ENCODE assay signal across 8 cellular contexts in genomic region chr16:46857261-46857962, GRCh38. TPM values are rescaled to one million over a fixed set of nuclear protein-coding genes. Genes with fewer than 3 reads are reported as not detected.
DNase-seq lines count a peak whose midpoint lies in the region; ATAC-seq, FAIRE-seq and TF ChIP-seq lines count a peak whose summit lies in the region.

No MANE protein-coding gene starts in this region.

- no peaks in the 10 kb centered on the region for H3K4me1 ChIP-seq in endodermal cell (ENCODE audit: control insufficient read depth, insufficient read depth, low read length)

- H3K4me1 Mint-ChIP-seq in natural killer cell: no peaks in the 10 kb centered on the region
- H3K4me1 Mint-ChIP-seq in natural killer cell treated with Interleukin-12 subunit alpha and Interleukin-12 subunit beta and Interleukin-15 and Interleukin-18, amount 100 ng/mL, for 72 hours (ENCODE audit: low read depth in 2 of 2): no peaks in the 10 kb centered on the region
- H3K4me1 Mint-ChIP-seq in endodermal cell: peaks cover 6% of the 10 kb centered on the region
- H3K4me1 Mint-ChIP-seq in nephron progenitor cell: peaks cover 16% of the 10 kb centered on the region
- peaks cover 18% of the 10 kb centered on the region for H3K4me1 Mint-ChIP-seq in activated CD4-positive, alpha-beta memory T cell treated with anti-CD3 and anti-CD28 coated beads for 36 hours (ENCODE audit: low read depth)

- H3K27me3 ChIP-seq in endodermal cell (ENCODE audit: control insufficient read depth, insufficient read depth, low read length, poor library complexity, severe bottlenecking): no peaks in the 10 kb centered on the region

- H3K4me3 Mint-ChIP-seq in natural killer cell (no peak overlapping the region), endodermal cell (no peak overlapping the region), nephron progenitor cell (no peak overlapping the region)
- H3K4me3 Mint-ChIP-seq in natural killer cell treated with Interleukin-12 subunit alpha and Interleukin-12 subunit beta and Interleukin-15 and Interleukin-18, amount 100 ng/mL, for 72 hours: no peak overlapping the region
- no peak overlapping the region for H3K4me3 Mint-ChIP-seq in activated CD4-positive, alpha-beta memory T cell treated with anti-CD3 and anti-CD28 coated beads for 36 hours

- H3K36me3 Mint-ChIP-seq in natural killer cell (no peaks in the 10 kb centered on the region), endodermal cell (ENCODE audit: low read depth) (no peaks in the 10 kb centered on the region), nephron progenitor cell (ENCODE audit: low read depth) (no peaks in the 10 kb centered on the region)
- no peaks in the 10 kb centered on the region for H3K36me3 Mint-ChIP-seq in natural killer cell treated with Interleukin-12 subunit alpha and Interleukin-12 subunit beta and Interleukin-15 and Interleukin-18, amount 100 ng/mL, for 72 hours
- no peaks in the 10 kb centered on the region for H3K36me3 Mint-ChIP-seq in activated CD4-positive, alpha-beta memory T cell treated with anti-CD3 and anti-CD28 coated beads for 36 hours

- H3K27ac ChIP-seq in endodermal cell (ENCODE audit: low read depth, low read length): no peak overlapping the region

- intact Hi-C loops in natural killer cell (cut with micrococcal nuclease): loop anchor here (10.0 kb wide), 1 partner anchor 1307 kb away; no protein-coding TSS in a partner anchor
- intact Hi-C loops in activated CD4-positive, alpha-beta memory T cell treated with anti-CD3 and anti-CD28 coated beads for 36 hours (cut with micrococcal nuclease): no loop called here

- TF ChIP-seq CTCF in natural killer cell (IDR thresholded peaks at IDR 0.05): no peak
- TF ChIP-seq CTCF in endodermal cell (conservative IDR thresholded peaks at IDR 0.05): peak; percentile 60
- TF ChIP-seq CTCF in nephron progenitor cell (IDR thresholded peaks at IDR 0.05): peak; percentile 59

- no peaks in the 10 kb centered on the region for H3K9me3 ChIP-seq in endodermal cell (ENCODE audit: control insufficient read depth, low read length)

- H3K9me3 Mint-ChIP-seq in natural killer cell (no peaks in the 10 kb centered on the region), endodermal cell (peaks cover 3% of the 10 kb centered on the region), nephron progenitor cell (peaks cover 6% of the 10 kb centered on the region)
- H3K9me3 Mint-ChIP-seq in natural killer cell treated with Interleukin-12 subunit alpha and Interleukin-12 subunit beta and Interleukin-15 and Interleukin-18, amount 100 ng/mL, for 72 hours: no peaks in the 10 kb centered on the region
- H3K9me3 Mint-ChIP-seq in activated CD4-positive, alpha-beta memory T cell treated with anti-CD3 and anti-CD28 coated beads for 36 hours: no peaks in the 10 kb centered on the region

- POLR2A ChIA-PET in activated CD4-positive, alpha-beta memory T cell treated with anti-CD3 and anti-CD28 coated beads for 36 hours (lab: Charles Lee): no interaction called here

- H3K27me3 Mint-ChIP-seq in natural killer cell (ENCODE audit: low read depth in 2 of 2): no peaks in the 10 kb centered on the region
- no peaks in the 10 kb centered on the region for H3K27me3 Mint-ChIP-seq in natural killer cell treated with Interleukin-12 subunit alpha and Interleukin-12 subunit beta and Interleukin-15 and Interleukin-18, amount 100 ng/mL, for 72 hours
- no peaks in the 10 kb centered on the region for H3K27me3 Mint-ChIP-seq in endodermal cell (ENCODE audit: insufficient read depth)
- peaks cover 2% of the 10 kb centered on the region for H3K27me3 Mint-ChIP-seq in nephron progenitor cell (ENCODE audit: low read depth, poor library complexity)
- H3K27me3 Mint-ChIP-seq in activated CD4-positive, alpha-beta memory T cell treated with anti-CD3 and anti-CD28 coated beads for 36 hours: no peaks in the 10 kb centered on the region

- CTCF ChIA-PET in activated CD4-positive, alpha-beta memory T cell treated with anti-CD3 and anti-CD28 coated beads for 36 hours (lab: Charles Lee): interaction anchor here (0.7 to 3.2 kb wide), 4 partner anchors 27 to 52 kb away, joined by 3 to 16 read pairs (median 6); partner anchors contain the start of gene GPT2

- no peak for DNase-seq in natural killer cell
- DNase-seq in natural killer cell treated with Interleukin-12 subunit alpha and Interleukin-12 subunit beta and Interleukin-15 and Interleukin-18, amount 100 ng/mL, for 72 hours (ENCODE audit: low spot score): no peak
- DNase-seq in NCI-H69 (lab: John Stamatoyannopoulos, UW): peak; percentile 70
- DNase-seq in endodermal cell: no peak
- peak; percentile 30 for DNase-seq in nephron progenitor cell
- DNase-seq in stimulated activated CD4-positive, alpha-beta T cell treated with anti-CD3 and anti-CD28 coated beads, Interleukin-4, amount 100 ng/mL, for 1 hour: no peak
- no peak for DNase-seq in activated CD4-positive, alpha-beta memory T cell treated with anti-CD3 and anti-CD28 coated beads for 36 hours
- no peak for DNase-seq in GM19239 (ENCODE audit: insufficient read length, low spot score)

- no peak for FAIRE-seq in GM19239 (lab: Jason Lieb, UNC)

- H3K27ac Mint-ChIP-seq in natural killer cell (no peak overlapping the region), endodermal cell (no peak overlapping the region), nephron progenitor cell (no peak overlapping the region)
- H3K27ac Mint-ChIP-seq in natural killer cell treated with Interleukin-12 subunit alpha and Interleukin-12 subunit beta and Interleukin-15 and Interleukin-18, amount 100 ng/mL, for 72 hours: no peak overlapping the region
- H3K27ac Mint-ChIP-seq in activated CD4-positive, alpha-beta memory T cell treated with anti-CD3 and anti-CD28 coated beads for 36 hours: no peak overlapping the region

- no peak overlapping the region for H3K9ac ChIP-seq in endodermal cell (ENCODE audit: extremely low read depth, low read length, poor library complexity, severe bottlenecking)

- peak in 2 of 3 donors; percentile 31 to 40 for ATAC-seq in natural killer cell
- ATAC-seq in natural killer cell treated with Interleukin-12 subunit alpha and Interleukin-12 subunit beta and Interleukin-15 and Interleukin-18, amount 100 ng/mL, for 72 hours: no peak

- H3K36me3 ChIP-seq in endodermal cell (ENCODE audit: control insufficient read depth, insufficient read depth, low read length): no peaks in the 10 kb centered on the region

- 77 to 91% methylated on average over 7 of the region's 7 CpGs for WGBS in endodermal cell (ENCODE audit: insufficient coverage in 1 of 2, insufficient read length in 1 of 2), 2 experiments

- no peak overlapping the region for H3K4me3 ChIP-seq in endodermal cell (ENCODE audit: low read length)

RNA-seq across cellular contexts. Expression of gene C16orf87, which starts 26.4 kb away (rescaled TPM):
- 10 to 100 TPM; 18.3 to 23.0 (median 18.8) TPM for total RNA-seq in natural killer cell
- total RNA-seq in natural killer cell treated with Interleukin-12 subunit alpha and Interleukin-12 subunit beta and Interleukin-15 and Interleukin-18, amount 100 ng/mL, for 72 hours: 10 to 100 TPM; 14.2 to 18.0 TPM
- 10 to 100 TPM; 20.6 to 22.7 TPM for total RNA-seq in endodermal cell
- 28.8 TPM for polyA plus RNA-seq in endodermal cell (2013, experiment 1 of 2)
- 28.6 TPM for polyA plus RNA-seq in endodermal cell (2013, experiment 2 of 2)
- total RNA-seq in activated CD4-positive, alpha-beta memory T cell treated with anti-CD3 and anti-CD28 coated beads for 36 hours: 10 to 100 TPM; 18.1 to 18.2 TPM

RNA-seq across cellular contexts. Expression of gene GPT2, which starts 26.8 kb away (rescaled TPM):
- total RNA-seq in natural killer cell (1 to 10 TPM in 2 of 3 donors, under 1 TPM in 1; 0.64 to 1.3 (median 1.2) TPM), endodermal cell (10 to 100 TPM; 44.1 to 65.5 TPM)
- 10 to 100 TPM; 10.0 to 10.4 TPM for total RNA-seq in natural killer cell treated with Interleukin-12 subunit alpha and Interleukin-12 subunit beta and Interleukin-15 and Interleukin-18, amount 100 ng/mL, for 72 hours
- 38.0 TPM for polyA plus RNA-seq in endodermal cell (2013, experiment 1 of 2)
- 30.3 TPM for polyA plus RNA-seq in endodermal cell (2013, experiment 2 of 2)
- 10 to 100 TPM; 20.2 to 23.1 TPM for total RNA-seq in activated CD4-positive, alpha-beta memory T cell treated with anti-CD3 and anti-CD28 coated beads for 36 hours

Comparison
In these comparisons a context has a peak if more than half of its experiments do, and no peak if none do; other contexts are left out.
1. ATAC-seq: peak in natural killer cell (2 of 3); none in natural killer cell treated with Interleukin-12 subunit alpha and Interleukin-12 subunit beta and Interleukin-15 and Interleukin-18, amount 100 ng/mL, for 72 hours (0 of 2).
2. RNA of gene GPT2, which starts 26.8 kb away (total RNA-seq): 44.1 to 65.5 TPM in endodermal cell, 20.2 to 23.1 TPM in activated CD4-positive, alpha-beta memory T cell treated with anti-CD3 and anti-CD28 coated beads for 36 hours and 10.0 to 10.4 TPM in natural killer cell treated with Interleukin-12 subunit alpha and Interleukin-12 subunit beta and Interleukin-15 and Interleukin-18, amount 100 ng/mL, for 72 hours; 0.64 to 1.3 TPM in natural killer cell; every median in the first group is over 4 times any median in the second.
3. DNase-seq: peak in NCI-H69 (single experiment) and nephron progenitor cell (single experiment); none in natural killer cell (single experiment), natural killer cell treated with Interleukin-12 subunit alpha and Interleukin-12 subunit beta and Interleukin-15 and Interleukin-18, amount 100 ng/mL, for 72 hours (single experiment), endodermal cell (single experiment), stimulated activated CD4-positive, alpha-beta T cell treated with anti-CD3 and anti-CD28 coated beads, Interleukin-4, amount 100 ng/mL, for 1 hour (single experiment), activated CD4-positive, alpha-beta memory T cell treated with anti-CD3 and anti-CD28 coated beads for 36 hours (single experiment) and GM19239 (single experiment).